Comparison of ENCODE assay signal across 13 cellular contexts in the genomic region with DNA sequence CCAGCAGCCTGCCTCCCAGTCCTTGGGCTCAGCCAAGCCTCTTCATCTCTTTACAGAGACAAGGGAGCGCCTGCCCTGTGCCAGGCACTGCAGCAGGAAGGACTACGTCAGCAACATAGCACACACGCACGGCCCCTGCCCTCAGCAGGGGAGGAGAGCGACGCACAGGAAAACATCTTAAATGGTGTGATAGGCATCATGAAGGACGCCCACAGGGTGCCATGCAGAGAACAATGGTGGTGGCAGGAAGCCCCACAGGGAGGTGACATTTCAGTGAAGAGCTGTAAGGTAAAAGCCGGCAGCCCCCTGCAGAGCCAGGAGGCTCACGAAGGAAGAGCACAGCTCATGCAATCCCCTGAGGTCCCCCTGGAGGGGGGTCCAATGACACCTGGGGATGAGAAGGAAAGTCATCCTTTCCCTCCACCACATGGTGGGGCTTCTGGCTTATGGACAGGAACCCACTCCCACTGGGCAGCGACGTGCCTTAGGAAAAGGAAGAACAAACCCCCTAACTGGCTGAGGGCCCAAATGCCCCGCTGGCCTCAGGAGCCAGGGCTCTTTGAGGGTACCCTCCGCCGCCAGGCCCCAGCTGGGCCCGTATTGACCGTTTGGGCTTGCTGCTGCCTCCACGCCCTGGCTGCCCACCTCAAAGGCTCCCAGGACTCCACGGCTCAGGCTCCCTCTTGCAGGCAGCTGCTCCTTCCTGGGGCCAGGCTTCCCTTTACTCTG. TPM values are rescaled to one million over a fixed set of nuclear protein-coding genes. Genes with fewer than 3 reads are reported as not detected.
DNase-seq lines count a peak whose midpoint lies in the region; ATAC-seq and TF ChIP-seq lines count a peak whose summit lies in the region.
"Had no signal": no experiment of that assay in that cellular context is flagged by ENCODE, and none has a peak within 500 bp of the region (broad histone marks: within the 10 kb centered on the region; RNA-seq: fewer than 3 reads in every experiment).

No MANE protein-coding gene starts in this region.

- no peak for TF ChIP-seq POLR2A in esophagus squamous epithelium (IDR thresholded peaks at IDR 0.05)

- no peak overlapping the region for H3K27ac ChIP-seq in HEK293 (ENCODE audit: extremely low read depth, low read depth, low read length)
- H3K27ac ChIP-seq in esophagus squamous epithelium = peak overlapping the region in 3 of 4 donors; percentile 1 to 38 (median 30)
- H3K27ac ChIP-seq: ovary, suprapubic skin had no signal

- WGBS in esophagus squamous epithelium, 2 donors = 64 to 80% methylated on average over 5 to 9 of the region's 18 CpGs

- H3K27me3 Mint-ChIP-seq in nephron progenitor cell (ENCODE audit: low read depth, poor library complexity) = peaks cover 13% of the 10 kb centered on the region

- DNase-seq in NCI-H345 (lab: John Stamatoyannopoulos, UW) (peak; percentile 80), esophagus squamous epithelium (lab: John Stamatoyannopoulos, UW) (no peak), nephron progenitor cell (peak; percentile 25), COLO668 (lab: John Stamatoyannopoulos, UW; ENCODE audit: unreplicated experiment) (no peak)
- DNase-seq: activated CD4-positive, CD25-positive, alpha-beta regulatory T cell treated with anti-CD3 and anti-CD28 coated beads, Interleukin-2, amount 50 U/mL, for 72 hours; NCI-H1436 had no signal

- H3K4me1 Mint-ChIP-seq in nephron progenitor cell = peaks cover 15% of the 10 kb centered on the region

- intact Hi-C loops in esophagus squamous epithelium (cut with DNase I) = no loop called here

- H3K4me1 ChIP-seq in HEK293 (ENCODE audit: control insufficient read depth, insufficient read depth, low read length) (no peaks in the 10 kb centered on the region), esophagus squamous epithelium (no peaks in the 10 kb centered on the region)
- H3K4me1 ChIP-seq: suprapubic skin had no signal

- ATAC-seq in GM21390 (IDR thresholded peaks at IDR 0.05; ENCODE audit: unreplicated experiment) (no peak), GM18511 (IDR thresholded peaks at IDR 0.05; ENCODE audit: unreplicated experiment) (no peak)

- TF ChIP-seq CTCF in HEK293 (tag by site-specific recombination; IDR thresholded peaks at IDR 0.05) = no peak
- no peak for TF ChIP-seq CTCF in esophagus squamous epithelium (IDR thresholded peaks at IDR 0.05)
- no peak for TF ChIP-seq CTCF in nephron progenitor cell (IDR thresholded peaks at IDR 0.05)

- CTCF ChIA-PET in HEK293 (lab: Yijun Ruan, JAX) = interaction anchor here (0.6 to 3.2 kb wide), 3 partner anchors 71 to 138 kb away, joined by 4 to 40 read pairs (median 4); no protein-coding TSS in a partner anchor

- H3K27ac Mint-ChIP-seq in nephron progenitor cell = no peak overlapping the region
- H3K27ac Mint-ChIP-seq: activated naive CD8-positive, alpha-beta T cell had no signal

- no peaks in the 10 kb centered on the region for H3K36me3 ChIP-seq in HEK293 (ENCODE audit: control insufficient read depth in 2 of 2, insufficient read depth in 1 of 2, low read length in 2 of 2)
- H3K36me3 ChIP-seq in esophagus squamous epithelium = no peaks in the 10 kb centered on the region
- H3K36me3 ChIP-seq: ovary, suprapubic skin had no signal

- no peaks in the 10 kb centered on the region for H3K9me3 ChIP-seq in HEK293 (ENCODE audit: control insufficient read depth, insufficient read depth, low read depth, low read length)
- H3K9me3 ChIP-seq in esophagus squamous epithelium = no peaks in the 10 kb centered on the region
- H3K9me3 ChIP-seq: ovary, suprapubic skin had no signal

- peaks cover 0 to 14% (median 2%) of the 10 kb centered on the region in 4 donors for H3K27me3 ChIP-seq in esophagus squamous epithelium
- H3K27me3 ChIP-seq: ovary had no signal

- peaks cover 21% of the 10 kb centered on the region for H3K9me3 Mint-ChIP-seq in nephron progenitor cell

- no peaks in the 10 kb centered on the region for H3K36me3 Mint-ChIP-seq in nephron progenitor cell (ENCODE audit: low read depth)
- H3K36me3 Mint-ChIP-seq: activated naive CD8-positive, alpha-beta T cell had no signal

- no peak overlapping the region for H3K4me3 ChIP-seq in HEK293 (ENCODE audit: low read depth, low read length)
- H3K4me3 ChIP-seq in esophagus squamous epithelium = no peak overlapping the region
- H3K4me3 ChIP-seq: GM12878, ovary, suprapubic skin had no signal

- no peak overlapping the region for H3K4me3 Mint-ChIP-seq in nephron progenitor cell
- H3K4me3 Mint-ChIP-seq: activated naive CD8-positive, alpha-beta T cell had no signal

- POLR2A ChIA-PET in HEK293 (lab: Yijun Ruan, JAX) = no interaction called here

TF ChIP-seq in HEK293, 187 proteins besides CTCF, POLR2A, EP300 and RAD21:
- TF ChIP-seq ZNF629 (tag by site-specific recombination; IDR thresholded peaks at IDR 0.05) (0 out of 2 replicates have a peak, but pooled peaks have one; percentile 16), ZIC2 (tag by site-specific recombination; IDR thresholded peaks at IDR 0.05) (peak; percentile 100), ZFHX2 (tag by site-specific recombination; conservative IDR thresholded peaks at IDR 0.05) (peak; percentile 52), ZNF561 (tag by site-specific recombination; IDR thresholded peaks at IDR 0.05; ENCODE audit: borderline replicate concordance) (peak; percentile 53; the same call in 1 of the 2 replicates), ZNF423 (tag by site-specific recombination; IDR thresholded peaks at IDR 0.05) (peak; percentile 74), ZNF843 (tag by site-specific recombination; IDR thresholded peaks at IDR 0.05) (no peak), ZNF341 (tag by site-specific recombination; IDR thresholded peaks at IDR 0.05; ENCODE audit: low read depth) (peak; percentile 76), GLIS1 (tag by site-specific recombination; IDR thresholded peaks at IDR 0.05) (peak; percentile 87), ZFP3 (tag by site-specific recombination; IDR thresholded peaks at IDR 0.05; ENCODE audit: low read depth) (no peak)
- TF ChIP-seq, protein P1, sequence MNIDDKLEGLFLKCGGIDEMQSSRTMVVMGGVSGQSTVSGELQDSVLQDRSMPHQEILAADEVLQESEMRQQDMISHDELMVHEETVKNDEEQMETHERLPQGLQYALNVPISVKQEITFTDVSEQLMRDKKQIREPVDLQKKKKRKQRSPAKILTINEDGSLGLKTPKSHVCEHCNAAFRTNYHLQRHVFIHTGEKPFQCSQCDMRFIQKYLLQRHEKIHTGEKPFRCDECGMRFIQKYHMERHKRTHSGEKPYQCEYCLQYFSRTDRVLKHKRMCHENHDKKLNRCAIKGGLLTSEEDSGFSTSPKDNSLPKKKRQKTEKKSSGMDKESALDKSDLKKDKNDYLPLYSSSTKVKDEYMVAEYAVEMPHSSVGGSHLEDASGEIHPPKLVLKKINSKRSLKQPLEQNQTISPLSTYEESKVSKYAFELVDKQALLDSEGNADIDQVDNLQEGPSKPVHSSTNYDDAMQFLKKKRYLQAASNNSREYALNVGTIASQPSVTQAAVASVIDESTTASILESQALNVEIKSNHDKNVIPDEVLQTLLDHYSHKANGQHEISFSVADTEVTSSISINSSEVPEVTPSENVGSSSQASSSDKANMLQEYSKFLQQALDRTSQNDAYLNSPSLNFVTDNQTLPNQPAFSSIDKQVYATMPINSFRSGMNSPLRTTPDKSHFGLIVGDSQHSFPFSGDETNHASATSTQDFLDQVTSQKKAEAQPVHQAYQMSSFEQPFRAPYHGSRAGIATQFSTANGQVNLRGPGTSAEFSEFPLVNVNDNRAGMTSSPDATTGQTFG (tag by site-specific recombination; IDR thresholded peaks at IDR 0.05; ENCODE audit: borderline replicate concordance) = no peak
TF ChIP-seq in HEK293: peak in this region for 7.

RNA-seq across cellular contexts. Expression of a gene that starts 37.3 kb away (rescaled TPM):
- not detected for total RNA-seq in esophagus squamous epithelium
- total RNA-seq: GM12878, ovary, suprapubic skin had no signal

Comparison
In these comparisons a context has a peak if more than half of its experiments do, and no peak if none do; other contexts are left out.
1. DNase-seq: peak in NCI-H345 (single experiment) and nephron progenitor cell (single experiment); none in esophagus squamous epithelium (single experiment) and COLO668 (single experiment).